Comparison of ENCODE assay signal across 18 cellular contexts in the genomic region with DNA sequence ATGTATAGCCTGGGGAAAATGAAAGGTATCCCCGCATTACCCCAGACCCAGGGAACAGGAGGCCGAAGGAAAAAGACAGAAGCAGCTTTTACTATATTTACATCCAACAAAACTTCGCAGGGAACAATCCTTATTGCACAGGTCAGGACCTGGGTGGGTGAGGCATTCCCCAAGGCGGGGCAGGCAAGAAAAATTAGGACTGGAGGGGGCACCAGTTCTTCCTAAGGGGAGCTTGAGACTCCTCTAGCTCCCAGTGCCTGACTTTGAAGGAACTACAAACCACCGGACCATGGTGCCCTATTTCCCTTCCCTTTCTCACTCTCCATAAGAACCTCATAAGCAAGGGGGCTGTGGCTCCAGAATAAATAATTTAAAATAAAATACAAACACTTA. TPM values are rescaled to one million over a fixed set of nuclear protein-coding genes. Genes with fewer than 3 reads are reported as not detected.
A peak's percentile ranks its signal among the peaks of the same experiment; 100 is the strongest.
DNase-seq lines count a peak whose midpoint lies in the region; ATAC-seq and TF ChIP-seq lines count a peak whose summit lies in the region.
"Had no signal": no experiment of that assay in that cellular context is flagged by ENCODE, and none has a peak within 500 bp of the region (broad histone marks: within the 10 kb centered on the region; RNA-seq: fewer than 3 reads in every experiment).

No MANE protein-coding gene starts in this region.

- ATAC-seq in Right ventricle myocardium inferior (no peak), upper lobe of right lung (no peak), HG03280 (IDR thresholded peaks at IDR 0.05; ENCODE audit: unreplicated experiment) (no peak), left colon (no peak)
- ATAC-seq in natural killer cell treated with Interleukin-12 subunit alpha and Interleukin-12 subunit beta and Interleukin-15 and Interleukin-18, amount 100 ng/mL, for 72 hours: no peak
- ATAC-seq: lower lobe of right lung had no signal

- H3K4me3 ChIP-seq in upper lobe of right lung: no peak overlapping the region
- H3K4me3 ChIP-seq: cardiac muscle cell, lower lobe of right lung, transverse colon had no signal

- TF ChIP-seq CTCF in brain (conservative IDR thresholded peaks at IDR 0.05) (no peak), upper lobe of right lung (IDR thresholded peaks at IDR 0.05) (no peak)

- intact Hi-C loops in cardiac septum (cut with DNase I) (no loop called here), Right ventricle myocardium inferior (cut with DNase I) (no loop called here), upper lobe of right lung (cut with DNase I) (loop anchor here (10.0 kb wide), 1 partner anchor 115 kb away; no protein-coding TSS in a partner anchor), left colon (cut with DNase I, micrococcal nuclease) (no loop called here)

- H3K27me3 ChIP-seq in upper lobe of right lung: no peaks in the 10 kb centered on the region
- H3K27me3 ChIP-seq: cardiac muscle cell, transverse colon had no signal

- H3K4me1 ChIP-seq in upper lobe of right lung: no peaks in the 10 kb centered on the region

- H3K4me3 Mint-ChIP-seq in brain: no peak overlapping the region
- H3K4me3 Mint-ChIP-seq in natural killer cell treated with Interleukin-12 subunit alpha and Interleukin-12 subunit beta and Interleukin-15 and Interleukin-18, amount 100 ng/mL, for 72 hours: no peak overlapping the region
- H3K4me3 Mint-ChIP-seq: activated naive CD8-positive, alpha-beta T cell had no signal

- in situ Hi-C loops in ACHN (cut with HindIII; ENCODE audit: low pct_ligation_motif_present, low pct_unique_long_range_greater_than_20kb, low sequenced_read_pairs): no loop called here

- H3K27me3 Mint-ChIP-seq in brain: no peaks in the 10 kb centered on the region
- H3K27me3 Mint-ChIP-seq in natural killer cell treated with Interleukin-12 subunit alpha and Interleukin-12 subunit beta and Interleukin-15 and Interleukin-18, amount 100 ng/mL, for 72 hours: no peaks in the 10 kb centered on the region
- H3K27me3 Mint-ChIP-seq: activated naive CD8-positive, alpha-beta T cell had no signal

- H3K4me1 Mint-ChIP-seq in brain: peaks cover 12% of the 10 kb centered on the region
- H3K4me1 Mint-ChIP-seq in natural killer cell treated with Interleukin-12 subunit alpha and Interleukin-12 subunit beta and Interleukin-15 and Interleukin-18, amount 100 ng/mL, for 72 hours (ENCODE audit: low read depth in 2 of 2): peaks cover 0 to 15% of the 10 kb centered on the region in 2 donors

- H3K9me3 ChIP-seq in upper lobe of right lung: no peaks in the 10 kb centered on the region
- H3K9me3 ChIP-seq: lower lobe of right lung, transverse colon had no signal

- no peaks in the 10 kb centered on the region for H3K9me3 Mint-ChIP-seq in brain
- H3K9me3 Mint-ChIP-seq in natural killer cell treated with Interleukin-12 subunit alpha and Interleukin-12 subunit beta and Interleukin-15 and Interleukin-18, amount 100 ng/mL, for 72 hours: no peaks in the 10 kb centered on the region

- peak overlapping the region in 4 of 5 experiments; percentile 38 to 90 (median 78) for H3K27ac Mint-ChIP-seq in brain
- peak overlapping the region; percentile 3 to 62 for H3K27ac Mint-ChIP-seq in natural killer cell treated with Interleukin-12 subunit alpha and Interleukin-12 subunit beta and Interleukin-15 and Interleukin-18, amount 100 ng/mL, for 72 hours

- peaks cover 46% of the 10 kb centered on the region for H3K36me3 ChIP-seq in upper lobe of right lung

- DNase-seq in cardiac septum (ENCODE audit: low spot score) (peak; percentile 43), Right ventricle myocardium inferior (ENCODE audit: missing footprints) (no peak), upper lobe of right lung (peak; percentile 13), ACHN (no peak), left colon (no peak)
- no peak for DNase-seq in natural killer cell treated with Interleukin-12 subunit alpha and Interleukin-12 subunit beta and Interleukin-15 and Interleukin-18, amount 100 ng/mL, for 72 hours (ENCODE audit: low spot score)
- DNase-seq: activated CD4-positive, alpha-beta T cell treated with anti-CD3 and anti-CD28 coated beads, Interleukin-2, amount 50 U/mL, for 48 hours; activated T-cell treated with anti-CD3 and anti-CD28 coated beads, Interleukin-2, amount 50 U/mL, for 1 hour; effector CD4-positive, alpha-beta T cell; KG1; lower lobe of right lung; NCI-H2029 treated with DMSO at 0.1 percent for 48 hours; NCI-H510A; transverse colon had no signal

- no peak overlapping the region for H3K27ac ChIP-seq in upper lobe of right lung
- H3K27ac ChIP-seq: cardiac muscle cell had no signal

- H3K36me3 Mint-ChIP-seq in brain: peaks cover 19% of the 10 kb centered on the region
- peaks cover 3% of the 10 kb centered on the region for H3K36me3 Mint-ChIP-seq in natural killer cell treated with Interleukin-12 subunit alpha and Interleukin-12 subunit beta and Interleukin-15 and Interleukin-18, amount 100 ng/mL, for 72 hours
- H3K36me3 Mint-ChIP-seq: activated naive CD8-positive, alpha-beta T cell had no signal

RNA-seq across cellular contexts. Expression of a gene that starts 6.7 kb away (rescaled TPM):
- total RNA-seq in cardiac septum: 45.7 TPM
- total RNA-seq in Right ventricle myocardium inferior: 35.3 TPM
- 29.4 TPM for polyA plus RNA-seq in brain (ENCODE audit: insufficient read depth, low read depth, low replicate concordance)
- total RNA-seq in natural killer cell treated with Interleukin-12 subunit alpha and Interleukin-12 subunit beta and Interleukin-15 and Interleukin-18, amount 100 ng/mL, for 72 hours: 10 to 100 TPM; 58.5 to 76.6 TPM
- 55.1 TPM for total RNA-seq in upper lobe of right lung
- total RNA-seq in left colon: 10 to 100 TPM; 33.9 to 34.9 TPM

RNA-seq across cellular contexts. Expression of a gene that starts 17.1 kb away (rescaled TPM):
- total RNA-seq in cardiac septum (42.7 TPM), Right ventricle myocardium inferior (51.6 TPM), upper lobe of right lung (83.7 TPM), left colon (10 to 100 TPM; 32.1 to 41.7 TPM)
- polyA plus RNA-seq in brain (ENCODE audit: insufficient read depth, low read depth, low replicate concordance): 27.6 TPM
- total RNA-seq in natural killer cell treated with Interleukin-12 subunit alpha and Interleukin-12 subunit beta and Interleukin-15 and Interleukin-18, amount 100 ng/mL, for 72 hours: 100 to 1,000 TPM; 161 to 205 TPM

RNA-seq across cellular contexts. Expression of a gene that starts 29.0 kb away (rescaled TPM):
- total RNA-seq in cardiac septum (20.6 TPM), Right ventricle myocardium inferior (19.3 TPM), upper lobe of right lung (52.7 TPM), left colon (10 to 100 TPM; 21.9 to 30.1 TPM)
- 39.3 TPM for polyA plus RNA-seq in brain (ENCODE audit: insufficient read depth, low read depth, low replicate concordance)
- total RNA-seq in natural killer cell treated with Interleukin-12 subunit alpha and Interleukin-12 subunit beta and Interleukin-15 and Interleukin-18, amount 100 ng/mL, for 72 hours: 100 to 1,000 TPM; 103 to 129 TPM

RNA-seq across cellular contexts. Expression of a gene that starts 33.9 kb away (rescaled TPM):
- 40.2 TPM for total RNA-seq in cardiac septum
- 48.9 TPM for total RNA-seq in Right ventricle myocardium inferior
- polyA plus RNA-seq in brain (ENCODE audit: insufficient read depth, low read depth, low replicate concordance): 52.2 TPM
- 10 to 100 TPM; 65.6 to 74.2 TPM for total RNA-seq in natural killer cell treated with Interleukin-12 subunit alpha and Interleukin-12 subunit beta and Interleukin-15 and Interleukin-18, amount 100 ng/mL, for 72 hours
- total RNA-seq in upper lobe of right lung: 120 TPM
- 10 to 100 TPM; 68.8 to 70.9 TPM for total RNA-seq in left colon

RNA-seq across cellular contexts. Expression of a gene that starts 38.3 kb away (rescaled TPM):
- total RNA-seq in cardiac septum (3.8 TPM), Right ventricle myocardium inferior (4.9 TPM), upper lobe of right lung (10.5 TPM), left colon (10 to 100 TPM; 18.2 to 21.5 TPM)
- 44.9 TPM for polyA plus RNA-seq in brain (ENCODE audit: insufficient read depth, low read depth, low replicate concordance)
- 1 to 10 TPM; 4.5 to 6.1 TPM for total RNA-seq in natural killer cell treated with Interleukin-12 subunit alpha and Interleukin-12 subunit beta and Interleukin-15 and Interleukin-18, amount 100 ng/mL, for 72 hours

Comparison
In these comparisons a context has a peak if more than half of its experiments do, and no peak if none do; other contexts are left out.
1. DNase-seq: peak in cardiac septum (single experiment) and upper lobe of right lung (single experiment); none in Right ventricle myocardium inferior (single experiment), natural killer cell treated with Interleukin-12 subunit alpha and Interleukin-12 subunit beta and Interleukin-15 and Interleukin-18, amount 100 ng/mL, for 72 hours (single experiment), ACHN (single experiment) and left colon (0 of 2).